15 cellular contexts compared by ENCODE assay signal in the genomic region with DNA sequence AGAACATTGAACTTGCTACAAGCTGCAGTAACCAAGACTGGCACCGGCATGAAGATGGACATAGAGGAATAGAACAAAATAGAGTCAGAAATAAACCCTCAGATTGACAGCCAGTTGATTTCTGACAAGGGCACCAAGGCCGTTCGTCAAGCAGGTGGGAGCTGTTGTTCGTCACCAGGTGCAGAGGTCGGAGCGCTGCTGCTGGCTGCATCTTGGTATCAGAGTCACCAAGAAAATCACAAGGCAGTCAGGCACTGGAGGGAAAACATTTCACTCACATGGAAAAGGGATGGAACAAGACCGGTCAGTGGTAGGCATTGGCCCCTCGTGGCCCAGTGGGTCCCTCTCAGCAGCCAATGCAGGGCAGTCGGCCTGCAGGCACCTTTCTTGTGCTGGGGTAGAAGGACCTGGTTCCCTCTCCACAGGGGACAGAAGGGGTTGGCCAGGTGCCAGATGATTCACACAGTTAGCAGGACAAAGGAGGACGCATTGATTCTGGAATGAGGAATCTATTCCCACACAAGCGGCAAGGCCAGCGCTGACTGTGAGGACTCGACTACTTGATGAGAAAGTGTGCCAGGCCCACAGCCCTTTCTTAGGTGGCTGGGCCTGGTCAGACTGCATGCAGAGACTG.
A peak's percentile ranks its signal among the peaks of the same experiment; 100 is the strongest.
DNase-seq lines count a peak whose midpoint lies in the region; ATAC-seq and TF ChIP-seq lines count a peak whose summit lies in the region.
"Had no signal": no experiment of that assay in that cellular context is flagged by ENCODE, and none has a peak within 500 bp of the region (broad histone marks: within the 10 kb centered on the region; RNA-seq: fewer than 3 reads in every experiment).

No MANE protein-coding gene starts in this region.

- H3K4me2 ChIP-seq in PC-3 (ENCODE audit: low read length) = no peak overlapping the region
- H3K4me2 ChIP-seq: BLaER1 treated with 17β-estradiol and CSF1 and Interleukin-3, amounts not matched to agents 10 nM and 100 nM had no signal

- no peaks in the 10 kb centered on the region for H3K9me3 ChIP-seq in A673 (ENCODE audit: low read depth, low read length, poor library complexity, severe bottlenecking)
- H3K9me3 ChIP-seq in PC-3 (ENCODE audit: low read length) = no peaks in the 10 kb centered on the region
- H3K9me3 ChIP-seq: BLaER1 treated with 17β-estradiol and CSF1 and Interleukin-3, amounts not matched to agents 10 nM and 100 nM; heart right ventricle; right lobe of liver had no signal

- POLR2A ChIA-PET in A673 (lab: Charles Lee; ENCODE audit: low non-redundant PET) (no interaction called here), PC-3 (lab: Charles Lee; ENCODE audit: unreplicated experiment) (no interaction called here)

- H3K4me3 ChIP-seq in A673 (ENCODE audit: low read depth, low read length, poor library complexity, severe bottlenecking) = no peak overlapping the region
- no peak overlapping the region for H3K4me3 ChIP-seq in PC-3 (ENCODE audit: low read length)
- H3K4me3 ChIP-seq: BLaER1 treated with 17β-estradiol and CSF1 and Interleukin-3, amounts not matched to agents 10 nM and 100 nM; heart right ventricle; right lobe of liver had no signal

- H3K9ac ChIP-seq in PC-3 (ENCODE audit: low read length) = no peak overlapping the region
- H3K9ac ChIP-seq: BLaER1 treated with 17β-estradiol and CSF1 and Interleukin-3, amounts not matched to agents 10 nM and 100 nM had no signal

- no TSS peak for BruUV-seq in A673 (replicated peaks; lab: Mats Ljungman, UMichigan)
- BruUV-seq in PC-3 (replicated peaks; lab: Mats Ljungman, UMichigan) = no TSS peak

- H3K27ac ChIP-seq in A673 (ENCODE audit: low read depth, low read length, poor library complexity, severe bottlenecking) (no peak overlapping the region), PC-3 (ENCODE audit: low read length) (no peak overlapping the region)
- H3K27ac ChIP-seq: BLaER1 treated with 17β-estradiol and CSF1 and Interleukin-3, amounts not matched to agents 10 nM and 100 nM; heart right ventricle; right lobe of liver had no signal

- CTCF ChIA-PET in A673 (lab: Charles Lee) = no interaction called here
- CTCF ChIA-PET in PC-3 (lab: Charles Lee) = no interaction called here

- no peaks in the 10 kb centered on the region for H3K27me3 ChIP-seq in A673 (replicated peaks; ENCODE audit: insufficient read depth, low read depth, low read length, poor library complexity)
- no peaks in the 10 kb centered on the region for H3K27me3 ChIP-seq in PC-3 (ENCODE audit: low read length)
- H3K27me3 ChIP-seq: BLaER1 treated with 17β-estradiol and CSF1 and Interleukin-3, amounts not matched to agents 10 nM and 100 nM; right lobe of liver had no signal

- H2AFZ ChIP-seq in PC-3 (ENCODE audit: low read length) = no peak overlapping the region

- H3K79me2 ChIP-seq in PC-3 (ENCODE audit: low read length) = no peaks in the 10 kb centered on the region

- DNase-seq in A673 (ENCODE audit: low spot score) = peak; percentile 65
- DNase-seq in EL = peak; percentile 30
- DNase-seq in PC-3 = peak; percentile 57
- peak; percentile 25 for DNase-seq in iPS DF 4.7 (ENCODE audit: extremely low read depth, low spot score)
- no peak for DNase-seq in ACHN
- no peak for DNase-seq in central memory CD4-positive, alpha-beta T cell
- DNase-seq: KG1, NCI-H1694 treated with DMSO at 0.1 percent for 48 hours, nephron progenitor cell had no signal

- intact Hi-C loops in A673 (cut with micrococcal nuclease; ENCODE audit: unreplicated experiment) (no loop called here), PC-3 (cut with micrococcal nuclease) (no loop called here)

- in situ Hi-C loops in ACHN (cut with HindIII; ENCODE audit: low pct_ligation_motif_present, low pct_unique_long_range_greater_than_20kb, low sequenced_read_pairs) = no loop called here

- H4K20me1 ChIP-seq in PC-3 (ENCODE audit: low read length) = no peaks in the 10 kb centered on the region
- H4K20me1 ChIP-seq: BLaER1 treated with 17β-estradiol and CSF1 and Interleukin-3, amounts not matched to agents 10 nM and 100 nM had no signal

- H3K4me1 ChIP-seq in A673 (ENCODE audit: insufficient read depth, low read length, poor library complexity, severe bottlenecking) (no peaks in the 10 kb centered on the region), PC-3 (ENCODE audit: insufficient read depth, low read length) (0 out of 2 replicates have a peak, but pooled peaks cover 2% of the 10 kb centered on the region)
- H3K4me1 ChIP-seq: right lobe of liver had no signal

- TF ChIP-seq CTCF in A673 (conservative IDR thresholded peaks at IDR 0.05; ENCODE audit: low read depth, low read length) = no peak
- no peak for TF ChIP-seq CTCF in PC-3 (conservative IDR thresholded peaks at IDR 0.05; ENCODE audit: low read depth, low read length)

- no peaks in the 10 kb centered on the region for H3F3A ChIP-seq in PC-3 (ENCODE audit: low read length, unreplicated experiment)

- no peaks in the 10 kb centered on the region for H3K9me2 ChIP-seq in PC-3 (replicated peaks; ENCODE audit: low read length)

- H3K36me3 ChIP-seq in A673 (ENCODE audit: insufficient read depth, low read length, poor library complexity, severe bottlenecking) (no peaks in the 10 kb centered on the region), PC-3 (ENCODE audit: low read depth, low read length) (no peaks in the 10 kb centered on the region)
- H3K36me3 ChIP-seq: BLaER1 treated with 17β-estradiol and CSF1 and Interleukin-3, amounts not matched to agents 10 nM and 100 nM; heart right ventricle; right lobe of liver had no signal

- ATAC-seq in PC-3 (no peak), HG03457 (IDR thresholded peaks at IDR 0.05; ENCODE audit: unreplicated experiment) (no peak), GM21381 (IDR thresholded peaks at IDR 0.05; ENCODE audit: unreplicated experiment) (no peak)
- ATAC-seq: heart right ventricle; right lobe of liver; stimulated activated memory B cell treated with anti-CD40 and anti-IgM and Interleukin-4, amounts not matched to agents 10 μg/mL and 1 μg/mL and 100 μg/mL, for 72 hours had no signal

Comparison
In these comparisons a context has a peak if more than half of its experiments do, and no peak if none do; other contexts are left out.
1. DNase-seq: peak in A673 (single experiment), EL (single experiment), PC-3 (single experiment) and iPS DF 4.7 (single experiment); none in ACHN (single experiment) and central memory CD4-positive, alpha-beta T cell (single experiment).